8 cellular contexts compared by ENCODE assay signal in the genomic region with DNA sequence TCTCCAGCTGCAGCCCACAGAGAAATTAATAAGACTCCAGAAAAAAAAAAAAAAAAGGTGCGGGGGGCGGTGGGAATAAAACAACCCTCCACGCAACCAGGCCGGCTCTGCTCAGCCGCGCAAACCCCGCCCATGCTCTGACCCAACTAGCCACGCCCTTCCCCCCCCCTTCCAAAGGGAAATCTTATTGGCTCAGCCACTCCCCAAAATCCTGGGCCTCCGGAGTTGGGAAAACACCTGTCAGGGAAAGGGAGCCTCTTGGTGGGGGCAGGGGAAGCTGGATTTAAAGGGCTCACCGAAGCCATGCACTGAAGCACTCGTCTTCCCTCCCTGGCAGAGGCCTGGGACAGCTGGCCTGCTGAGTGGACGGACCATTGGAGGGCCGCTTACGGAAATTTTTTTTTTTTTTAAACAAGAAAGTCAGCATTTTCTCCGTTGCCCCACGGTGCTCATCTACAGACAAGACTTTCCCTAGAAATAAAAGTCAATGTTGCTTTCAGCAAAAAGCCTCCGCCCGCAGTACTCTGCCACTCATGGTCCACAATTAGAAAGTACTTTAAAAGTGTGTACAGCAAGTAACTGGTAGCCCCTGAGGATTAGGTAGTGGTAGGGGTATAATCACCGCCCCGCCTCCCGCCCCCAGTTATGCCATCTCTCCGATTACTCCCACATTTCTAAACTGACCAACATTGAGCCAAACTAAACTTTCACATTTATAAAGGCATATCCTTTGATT. TPM values are rescaled to one million over a fixed set of nuclear protein-coding genes. Genes with fewer than 3 reads are reported as not detected.
A peak's percentile ranks its signal among the peaks of the same experiment; 100 is the strongest.
DNase-seq lines count a peak whose midpoint lies in the region; ATAC-seq and TF ChIP-seq lines count a peak whose summit lies in the region.

No MANE protein-coding gene starts in this region.

- H3K27me3 Mint-ChIP-seq in effector memory CD8-positive, alpha-beta T cell = peaks cover 28 to 38% of the 10 kb centered on the region in 2 donors
- H3K27me3 Mint-ChIP-seq in mesothelial cell of epicardium (ENCODE audit: low read depth) = peaks cover 43% of the 10 kb centered on the region

- H3K4me1 Mint-ChIP-seq in effector memory CD8-positive, alpha-beta T cell (ENCODE audit: low read depth in 2 of 2) = peaks cover 2 to 3% of the 10 kb centered on the region in 2 donors
- H3K4me1 Mint-ChIP-seq in mesothelial cell of epicardium = peaks cover 28% of the 10 kb centered on the region

- ATAC-seq in effector memory CD8-positive, alpha-beta T cell (replicated peaks) = no peak
- no peak for ATAC-seq in GM21526 (IDR thresholded peaks at IDR 0.05; ENCODE audit: low FRiP score, unreplicated experiment)

- no peak overlapping the region for H3K27ac Mint-ChIP-seq in effector memory CD8-positive, alpha-beta T cell
- H3K27ac Mint-ChIP-seq in mesothelial cell of epicardium = peak overlapping the region; percentile 30

- H3K4me3 Mint-ChIP-seq in effector memory CD8-positive, alpha-beta T cell = peak overlapping the region; percentile 22 to 40
- H3K4me3 Mint-ChIP-seq in mesothelial cell of epicardium = peak overlapping the region; percentile 80

- H3K36me3 Mint-ChIP-seq in effector memory CD8-positive, alpha-beta T cell (ENCODE audit: insufficient read depth) = no peaks in the 10 kb centered on the region
- no peaks in the 10 kb centered on the region for H3K36me3 Mint-ChIP-seq in mesothelial cell of epicardium

- peaks cover 0 to 1% of the 10 kb centered on the region in 2 donors for H3K9me3 Mint-ChIP-seq in effector memory CD8-positive, alpha-beta T cell
- peaks cover 5% of the 10 kb centered on the region for H3K9me3 Mint-ChIP-seq in mesothelial cell of epicardium

- TF ChIP-seq CTCF in mesothelial cell of epicardium (IDR thresholded peaks at IDR 0.05; ENCODE audit: unreplicated experiment) = no peak

- DNase-seq in GM03348 (ENCODE audit: low spot score) (peak; percentile 65), NCI-H524 treated with DMSO at 0.1 percent for 48 hours (lab: John Stamatoyannopoulos, UW) (peak; percentile 21), mesothelial cell of epicardium (ENCODE audit: low spot score in 2 of 2, unreplicated experiment in 2 of 2) (peak in 1 of 2 experiments; percentile 39), ureter (ENCODE audit: low spot score) (peak; percentile 51), NCI-H1930 (lab: John Stamatoyannopoulos, UW) (no peak), amniotic stem cell (lab: John Stamatoyannopoulos, UW) (no peak)
- no peak for DNase-seq in effector memory CD8-positive, alpha-beta T cell

RNA-seq across cellular contexts. Expression of gene ERBB4, which starts 0.7 kb away (rescaled TPM):
- total RNA-seq in mesothelial cell of epicardium (8.5 to 9.5 TPM (median 9.2 TPM) in 3 replicates), ureter (10.2 TPM)

Comparison
In these comparisons a context has a peak if more than half of its experiments do, and no peak if none do; other contexts are left out.
1. DNase-seq: peak in GM03348 (single experiment), NCI-H524 treated with DMSO at 0.1 percent for 48 hours (single experiment) and ureter (single experiment); none in effector memory CD8-positive, alpha-beta T cell (0 of 3), NCI-H1930 (0 of 2) and amniotic stem cell (single experiment).